In the genomic region with DNA sequence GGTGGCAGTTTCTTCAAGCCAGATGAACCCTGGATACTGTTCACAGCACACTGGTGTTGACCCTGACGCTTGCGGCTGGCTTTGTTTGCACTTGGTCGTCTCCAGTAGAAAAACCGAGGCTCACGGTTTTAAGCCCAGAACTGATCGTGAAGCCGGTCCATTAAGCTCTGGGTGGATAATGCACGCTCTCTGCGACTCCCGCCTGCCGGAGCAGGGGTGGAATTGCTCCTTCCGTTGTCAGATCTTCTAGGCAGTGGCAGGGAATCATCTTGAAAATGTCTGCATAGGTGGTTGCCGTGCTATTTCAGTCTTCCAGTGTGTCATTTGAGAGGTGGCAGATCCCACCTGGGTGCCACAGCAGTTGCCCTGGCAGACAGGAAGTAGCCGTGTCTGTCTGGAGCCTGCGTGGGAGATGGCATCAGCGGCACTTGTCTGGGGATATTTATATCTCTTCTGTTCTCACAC, we compare ENCODE assay signal across 8 cellular contexts. TPM values are rescaled to one million over a fixed set of nuclear protein-coding genes. Genes with fewer than 3 reads are reported as not detected.
DNase-seq lines count a peak whose midpoint lies in the region; ATAC-seq and TF ChIP-seq lines count a peak whose summit lies in the region.

No MANE protein-coding gene starts in this region.

- ATAC-seq in left ventricle myocardium superior, result peak; percentile 68

- peaks cover 27% of the 10 kb centered on the region for H3K4me1 ChIP-seq in skeletal muscle satellite cell (ENCODE audit: control insufficient read depth, insufficient read depth, low read length)

- no peaks in the 10 kb centered on the region for H3K9me3 Mint-ChIP-seq in CD14-positive monocyte
- no peaks in the 10 kb centered on the region for H3K9me3 Mint-ChIP-seq in activated naive CD8-positive, alpha-beta T cell treated with anti-CD3 and anti-CD28 coated beads for 36 hours

- H3K36me3 ChIP-seq in skeletal muscle satellite cell (ENCODE audit: insufficient read depth, low read length), result peaks cover 16% of the 10 kb centered on the region

- H3K4me2 ChIP-seq in skeletal muscle satellite cell (ENCODE audit: low read length), result peak overlapping the region; percentile 82

- H3K4me3 Mint-ChIP-seq in CD14-positive monocyte, result no peak overlapping the region
- peak overlapping the region; percentile 22 for H3K4me3 Mint-ChIP-seq in activated naive CD8-positive, alpha-beta T cell treated with anti-CD3 and anti-CD28 coated beads for 36 hours

- no peaks in the 10 kb centered on the region for H3K27me3 ChIP-seq in skeletal muscle satellite cell (ENCODE audit: control insufficient read depth, insufficient read depth, low read length)

- DNase-seq in CD14-positive monocyte (ENCODE audit: low spot score) (no peak), NCI-H2227 (lab: John Stamatoyannopoulos, UW; ENCODE audit: unreplicated experiment) (peak; percentile 66), left ventricle myocardium superior (peak; percentile 64), RKO (ENCODE audit: low spot score) (no peak), activated gamma-delta T cell (lab: John Stamatoyannopoulos, UW) (no peak), GOT3 (lab: John Stamatoyannopoulos, UW) (no peak)
- DNase-seq in activated naive CD8-positive, alpha-beta T cell treated with anti-CD3 and anti-CD28 coated beads for 36 hours, result peak; percentile 34

- no peak for TF ChIP-seq CTCF in CD14-positive monocyte (IDR thresholded peaks at IDR 0.05)

- H3K27ac Mint-ChIP-seq in CD14-positive monocyte, result peak overlapping the region in 6 of 7 donors; percentile 30 to 81 (median 70)
- peak overlapping the region; percentile 86 for H3K27ac Mint-ChIP-seq in activated naive CD8-positive, alpha-beta T cell treated with anti-CD3 and anti-CD28 coated beads for 36 hours

- peak overlapping the region; percentile 77 for H3K9ac ChIP-seq in skeletal muscle satellite cell (ENCODE audit: low read depth, low read length)

- no peaks in the 10 kb centered on the region for H3K9me3 ChIP-seq in skeletal muscle satellite cell (replicated peaks; ENCODE audit: low read length)

- H3K4me1 Mint-ChIP-seq in CD14-positive monocyte, result peaks cover 37% of the 10 kb centered on the region
- H3K4me1 Mint-ChIP-seq in activated naive CD8-positive, alpha-beta T cell treated with anti-CD3 and anti-CD28 coated beads for 36 hours, result peaks cover 58% of the 10 kb centered on the region

- intact Hi-C loops in CD14-positive monocyte (cut with micrococcal nuclease), result no loop called here
- intact Hi-C loops in left ventricle myocardium superior (cut with micrococcal nuclease), result no loop called here

- H3K4me3 ChIP-seq in skeletal muscle satellite cell (ENCODE audit: low read length), result peak overlapping the region; percentile 59

- peaks cover 35 to 62% of the 10 kb centered on the region in 2 donors for H3K36me3 Mint-ChIP-seq in CD14-positive monocyte
- peaks cover 36% of the 10 kb centered on the region for H3K36me3 Mint-ChIP-seq in activated naive CD8-positive, alpha-beta T cell treated with anti-CD3 and anti-CD28 coated beads for 36 hours

- H3K27me3 Mint-ChIP-seq in CD14-positive monocyte (ENCODE audit: low read depth in 3 of 3), result no peaks in the 10 kb centered on the region
- H3K27me3 Mint-ChIP-seq in activated naive CD8-positive, alpha-beta T cell treated with anti-CD3 and anti-CD28 coated beads for 36 hours, result no peaks in the 10 kb centered on the region

RNA-seq across cellular contexts. Expression of gene AP5Z1, which starts 35.9 kb away (rescaled TPM):
- polyA plus RNA-seq in CD14-positive monocyte, result 10 to 100 TPM; 30.8 to 33.8 TPM
- 10 to 100 TPM; 43.1 to 47.1 TPM for total RNA-seq in activated naive CD8-positive, alpha-beta T cell treated with anti-CD3 and anti-CD28 coated beads for 36 hours
- total RNA-seq in left ventricle myocardium superior, result 10.5 TPM
- total RNA-seq in skeletal muscle satellite cell (2012; rRNA removed), result 34.7 and 42.6 TPM in 2 replicates

RNA-seq across cellular contexts. Expression of gene FOXK1, which starts 57.5 kb away (rescaled TPM):
- under 1 TPM; 0.33 to 0.76 TPM for polyA plus RNA-seq in CD14-positive monocyte
- 10 to 100 TPM; 38.1 to 38.2 TPM for total RNA-seq in activated naive CD8-positive, alpha-beta T cell treated with anti-CD3 and anti-CD28 coated beads for 36 hours
- total RNA-seq in left ventricle myocardium superior, result 17.7 TPM
- total RNA-seq in skeletal muscle satellite cell (2012; rRNA removed), result 25.6 and 34.2 TPM in 2 replicates

Comparison
In these comparisons a context has a peak if more than half of its experiments do, and no peak if none do; other contexts are left out.
1. DNase-seq: peak in NCI-H2227 (single experiment), activated naive CD8-positive, alpha-beta T cell treated with anti-CD3 and anti-CD28 coated beads for 36 hours (single experiment) and left ventricle myocardium superior (single experiment); none in CD14-positive monocyte (single experiment), RKO (single experiment), activated gamma-delta T cell (single experiment) and GOT3 (single experiment).